8 cellular contexts compared by ENCODE assay signal in genomic region chr12:123601602-123602489, GRCh38. TPM values are rescaled to one million over a fixed set of nuclear protein-coding genes. Genes with fewer than 3 reads are reported as not detected.
DNase-seq lines count a peak whose midpoint lies in the region; ATAC-seq and TF ChIP-seq lines count a peak whose summit lies in the region.

DDX55 (plus strand) TSS chr12:123602099; CDS start chr12:123602149, 50 bp downstream.

- H3K4ac ChIP-seq in neuronal stem cell (ENCODE audit: low read length), result peak within 1 kb of the TSS; percentile 17

- DNase-seq in EH (ENCODE audit: low read depth) (peak; percentile 83), SHP77 (lab: John Stamatoyannopoulos, UW) (peak; percentile 84 to 86), activated gamma-delta T cell (lab: John Stamatoyannopoulos, UW) (peak; percentile 78), foreskin keratinocyte (peak in 1 of 2 donors; percentile 76), neuronal stem cell (ENCODE audit: low spot score) (peak; percentile 85)

- H3K4me1 ChIP-seq in foreskin keratinocyte, result no peaks in the 10 kb centered on the region
- H3K4me1 ChIP-seq in neuronal stem cell (ENCODE audit: control insufficient read depth in 2 of 2, insufficient read depth in 1 of 2, low read depth in 1 of 2, low read length in 2 of 2), result peaks cover 3 to 7% of the 10 kb centered on the region in 2 donors

- H4K8ac ChIP-seq in neuronal stem cell (ENCODE audit: low read depth, low read length), result peak within 1 kb of the TSS; percentile 86

- peak within 1 kb of the TSS; percentile 99 for H3K14ac ChIP-seq in neuronal stem cell (ENCODE audit: low read length)

- H4K91ac ChIP-seq in neuronal stem cell (ENCODE audit: low read depth, low read length, poor library complexity), result peak within 1 kb of the TSS; percentile 86

- H3K36me3 ChIP-seq in KOPT-K1 (ENCODE audit: insufficient read depth, low read length), result peaks cover 65% of the 10 kb centered on the region
- H3K36me3 ChIP-seq in neuronal stem cell (replicated peaks in 1 of 2; ENCODE audit: control insufficient read depth in 2 of 2, insufficient read depth in 2 of 2, low read length in 2 of 2), result peaks cover 16 to 63% of the 10 kb centered on the region in 2 donors

- peak within 1 kb of the TSS; percentile 100 for H3K18ac ChIP-seq in neuronal stem cell (ENCODE audit: low read length)

- H3K23ac ChIP-seq in neuronal stem cell (ENCODE audit: low read depth, low read length, poor library complexity), result peak within 1 kb of the TSS; percentile 96

- ATAC-seq in GM21737 (IDR thresholded peaks at IDR 0.05; ENCODE audit: unreplicated experiment), result peak; percentile 80
- peak; percentile 90 for ATAC-seq in foreskin keratinocyte

- no peak within 1 kb of the TSS for H2BK15ac ChIP-seq in neuronal stem cell (ENCODE audit: low read length)

- H3K9me3 ChIP-seq in KOPT-K1 (ENCODE audit: insufficient read depth, low read length, poor library complexity, severe bottlenecking) (no peaks in the 10 kb centered on the region), neuronal stem cell (replicated peaks in 1 of 2; ENCODE audit: control insufficient read depth in 2 of 2, insufficient read depth in 1 of 2, low read depth in 1 of 2, low read length in 2 of 2) (no peaks in the 10 kb centered on the region)

- WGBS in neuronal stem cell (ENCODE audit: extremely low coverage in 2 of 2, insufficient read length in 2 of 2, insufficient replicate concordance in 1 of 2), 2 donors, result no CpG with 5 or more reads among the region's 81 CpGs

- peak within 1 kb of the TSS; percentile 92 for H3K4me2 ChIP-seq in neuronal stem cell (ENCODE audit: insufficient read depth, low read length, poor library complexity, severe bottlenecking)

- peak within 1 kb of the TSS; percentile 99 for H3K9ac ChIP-seq in neuronal stem cell (ENCODE audit: low read depth, low read length, poor library complexity)

- H3K27ac ChIP-seq in KOPT-K1 (ENCODE audit: low read depth, low read length, poor library complexity, severe bottlenecking), result peak within 1 kb of the TSS; percentile 94
- peak within 1 kb of the TSS; percentile 73 for H3K27ac ChIP-seq in foreskin keratinocyte
- peak within 1 kb of the TSS; percentile 82 for H3K27ac ChIP-seq in neuronal stem cell (replicated peaks; ENCODE audit: low read length)

- H2AFZ ChIP-seq in neuronal stem cell (ENCODE audit: low read length), result peak within 1 kb of the TSS; percentile 91

- H3K27me3 ChIP-seq in foreskin keratinocyte (no peaks in the 10 kb centered on the region), neuronal stem cell (ENCODE audit: control insufficient read depth in 3 of 3, insufficient read depth in 3 of 3, low read depth in 1 of 3, low read length in 3 of 3) (no peaks in the 10 kb centered on the region)

- peak within 1 kb of the TSS; percentile 95 to 100 for H3K4me3 ChIP-seq in neuronal stem cell (ENCODE audit: low read length in 2 of 2)

- peak within 1 kb of the TSS; percentile 92 for H2AK5ac ChIP-seq in neuronal stem cell (ENCODE audit: low read depth, low read length)

- TF ChIP-seq CTCF in foreskin keratinocyte (conservative IDR thresholded peaks at IDR 0.05) (peak; percentile 64), subcutaneous adipose tissue (IDR thresholded peaks at IDR 0.05; ENCODE audit: low read depth) (no peak)

- H2BK12ac ChIP-seq in neuronal stem cell (ENCODE audit: low read length), result no peak within 1 kb of the TSS

- peaks cover 6% of the 10 kb centered on the region for H3K79me1 ChIP-seq in neuronal stem cell (ENCODE audit: low read depth, low read length)

- no peak within 1 kb of the TSS for H2BK120ac ChIP-seq in neuronal stem cell (ENCODE audit: low read depth, low read length)

- peak within 1 kb of the TSS; percentile 91 for H2BK5ac ChIP-seq in neuronal stem cell (ENCODE audit: low read length)

RNA-seq across cellular contexts. Expression of gene DDX55, which starts in this region (rescaled TPM):
- total RNA-seq in foreskin keratinocyte (20.6 and 22.7 TPM in 2 replicates), subcutaneous adipose tissue (10 to 100 TPM; 16.5 to 35.6 (median 19.4) TPM)
- 11.0 and 12.7 TPM in 2 replicates for polyA plus RNA-seq in foreskin keratinocyte
- 18.3 TPM for polyA plus RNA-seq in neuronal stem cell (2013, experiment 1 of 2)
- polyA plus RNA-seq in neuronal stem cell (2013, experiment 2 of 2), result 18.1 TPM
